In the genomic region with DNA sequence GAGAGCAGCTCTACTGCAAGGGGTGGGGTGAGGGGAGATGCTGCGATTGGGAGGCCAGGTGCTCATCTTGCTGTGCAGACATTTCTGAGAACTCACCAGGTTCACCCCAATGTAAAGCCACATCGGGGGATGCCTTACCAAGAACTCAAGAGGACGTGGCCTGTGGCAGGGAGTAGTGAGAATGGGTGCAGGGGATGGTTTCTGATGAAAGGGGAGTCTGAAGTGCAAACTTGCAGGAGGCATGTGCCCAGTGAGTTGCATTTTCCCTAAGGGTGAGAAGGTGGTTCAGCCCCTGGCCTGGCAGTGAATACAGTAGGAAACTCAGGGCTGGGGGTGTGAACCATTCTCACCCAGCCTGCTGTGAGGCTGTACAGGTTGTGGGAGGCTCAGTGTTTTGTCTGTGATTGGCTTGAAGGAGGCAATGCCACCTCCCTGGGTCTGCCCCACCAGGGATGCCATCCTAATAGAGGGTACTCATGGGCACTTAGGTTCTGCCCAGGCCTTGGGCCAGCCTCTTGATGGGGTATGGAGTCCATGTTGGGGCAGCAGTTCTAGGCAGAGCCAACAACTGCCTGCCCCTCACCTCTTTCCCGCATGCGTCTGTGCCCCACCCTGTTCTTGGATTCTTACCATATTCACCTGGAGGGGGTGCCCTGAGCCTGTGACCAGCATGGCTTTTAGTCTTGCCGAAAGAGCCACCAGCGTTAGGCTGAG, we compare ENCODE assay signal across 1 cellular context.
TF ChIP-seq lines count a peak whose summit lies in the region.

No MANE protein-coding gene starts in this region.

TF ChIP-seq in IMR-90, 13 proteins besides CTCF, POLR2A, EP300 and RAD21:
- TF ChIP-seq MAZ (IDR thresholded peaks at IDR 0.05; ENCODE audit: borderline replicate concordance, low read depth, low read length) (no peak), CEBPB (IDR thresholded peaks at IDR 0.05; ENCODE audit: low read depth, low read length) (no peak), RCOR1 (IDR thresholded peaks at IDR 0.05; ENCODE audit: insufficient replicate concordance, low read length) (no peak), FOS (IDR thresholded peaks at IDR 0.05; ENCODE audit: low read depth, low read length) (no peak)
TF ChIP-seq in IMR-90: peak in this region for 0.
